23 cellular contexts compared by ENCODE assay signal in the genomic region with DNA sequence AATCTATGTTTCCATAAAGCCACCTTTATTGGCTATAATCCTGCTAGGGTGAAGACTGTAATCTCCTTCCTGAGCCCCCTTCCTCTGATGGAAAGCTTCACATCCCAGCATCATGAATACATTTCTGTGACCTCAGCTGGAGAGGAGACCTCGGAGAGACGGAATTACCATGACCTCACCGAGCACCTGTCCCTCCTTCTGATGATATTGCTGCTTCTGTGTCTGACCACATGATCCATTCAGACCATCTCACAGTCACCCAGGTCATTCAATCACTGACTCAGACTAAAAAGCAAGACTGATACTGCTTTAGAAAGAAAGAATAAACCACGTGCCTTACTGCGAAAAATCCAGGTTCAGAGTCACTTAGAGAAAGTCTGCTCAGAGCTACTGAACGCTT. TPM values are rescaled to one million over a fixed set of nuclear protein-coding genes. Genes with fewer than 3 reads are reported as not detected.
"Had no signal": no experiment of that assay in that cellular context is flagged by ENCODE, and none has a peak within 500 bp of the region (broad histone marks: within the 10 kb centered on the region; RNA-seq: fewer than 3 reads in every experiment).

No MANE protein-coding gene starts in this region.

- H3K27me3 ChIP-seq: colonic mucosa, dorsolateral prefrontal cortex, gastrocnemius medialis, sigmoid colon, vagina had no signal

- DNase-seq: activated CD4-positive, alpha-beta memory T cell treated with anti-CD3 and anti-CD28 coated beads, Interleukin-2, amount 10 ng/mL, durations not matched to agents 7 days and 5 days; activated CD4-positive, alpha-beta T cell treated with anti-CD3 and anti-CD28 coated beads, Interleukin-2, amount 10 ng/mL, durations not matched to agents 24 days and 14 days; activated effector memory CD4-positive, alpha-beta T cell treated with anti-CD3 and anti-CD28 coated beads, Interleukin-2, amount 50 U/mL, for 16 hours; activated naive CD4-positive, alpha-beta T cell treated with anti-CD3 and anti-CD28 coated beads, Interleukin-2, amount 10 ng/mL, durations not matched to agents 7 days and 5 days; activated T-cell treated with anti-CD3 and anti-CD28 coated beads, Interleukin-2, amount 50 U/mL, for 72 hours; amygdala; colonic mucosa; dorsolateral prefrontal cortex; effector memory CD8-positive, alpha-beta T cell; esophagus squamous epithelium; gastrocnemius medialis; hypothalamus; left ventricle myocardium superior; mammary epithelial cell; naive thymus-derived CD8-positive, alpha-beta T cell; retina; sigmoid colon; spleen; stimulated activated CD4-positive, alpha-beta T cell treated with anti-CD3 and anti-CD28 coated beads, Interleukin-4, amount 100 ng/mL, for 24 hours; stimulated activated naive CD4-positive, alpha-beta T cell treated with Interleukin-2 at 50 U/mL for 16 hours had no signal

- H3K36me3 ChIP-seq: colonic mucosa, thoracic aorta, vagina had no signal

- H3K27ac ChIP-seq: colonic mucosa, dorsolateral prefrontal cortex, esophagus squamous epithelium, gastrocnemius medialis, sigmoid colon, spleen, thoracic aorta, vagina had no signal

- FAIRE-seq: bronchial epithelial cell had no signal

- H3K9me3 ChIP-seq: colonic mucosa, esophagus squamous epithelium, gastrocnemius medialis, sigmoid colon, spleen, thoracic aorta, vagina had no signal

- H3K4me3 ChIP-seq: colonic mucosa, esophagus squamous epithelium, gastrocnemius medialis, sigmoid colon, spleen, thoracic aorta, vagina had no signal

- H3K4me1 ChIP-seq: colonic mucosa, esophagus squamous epithelium, sigmoid colon, spleen, vagina had no signal

RNA-seq across cellular contexts. Expression of a gene that starts 8.8 kb away (rescaled TPM):
- total RNA-seq: activated CD4-positive, alpha-beta memory T cell treated with anti-CD3 and anti-CD28 coated beads, Interleukin-2, amount 10 ng/mL, durations not matched to agents 7 days and 5 days; activated CD4-positive, alpha-beta T cell treated with anti-CD3 and anti-CD28 coated beads, Interleukin-2, amount 10 ng/mL, durations not matched to agents 24 days and 14 days; activated T-cell treated with anti-CD3 and anti-CD28 coated beads, Interleukin-2, amount 50 U/mL, for 72 hours; naive thymus-derived CD8-positive, alpha-beta T cell had no signal
